1 cellular context compared by ENCODE assay signal in genomic region chr10:133022784-133023115, GRCh38.
TF ChIP-seq lines count a peak whose summit lies in the region.

No MANE protein-coding gene starts in this region.

TF ChIP-seq in IMR-90, 13 proteins besides CTCF, POLR2A, EP300 and RAD21:
- TF ChIP-seq CHD1 (IDR thresholded peaks at IDR 0.05; ENCODE audit: low read depth, low read length) (no peak), FOS (IDR thresholded peaks at IDR 0.05; ENCODE audit: low read depth, low read length) (no peak), NFE2L2 (IDR thresholded peaks at IDR 0.05; ENCODE audit: low read depth, low read length) (no peak), SMC3 (IDR thresholded peaks at IDR 0.05; ENCODE audit: low read depth, low read length) (no peak), MAFK (IDR thresholded peaks at IDR 0.05; ENCODE audit: low read depth, low read length) (no peak), BHLHE40 (IDR thresholded peaks at IDR 0.05; ENCODE audit: low read depth, low read length) (no peak), MAZ (IDR thresholded peaks at IDR 0.05; ENCODE audit: borderline replicate concordance, low read depth, low read length) (no peak), RFX5 (IDR thresholded peaks at IDR 0.05; ENCODE audit: low read depth, low read length) (no peak)
- TF ChIP-seq, protein P1, sequence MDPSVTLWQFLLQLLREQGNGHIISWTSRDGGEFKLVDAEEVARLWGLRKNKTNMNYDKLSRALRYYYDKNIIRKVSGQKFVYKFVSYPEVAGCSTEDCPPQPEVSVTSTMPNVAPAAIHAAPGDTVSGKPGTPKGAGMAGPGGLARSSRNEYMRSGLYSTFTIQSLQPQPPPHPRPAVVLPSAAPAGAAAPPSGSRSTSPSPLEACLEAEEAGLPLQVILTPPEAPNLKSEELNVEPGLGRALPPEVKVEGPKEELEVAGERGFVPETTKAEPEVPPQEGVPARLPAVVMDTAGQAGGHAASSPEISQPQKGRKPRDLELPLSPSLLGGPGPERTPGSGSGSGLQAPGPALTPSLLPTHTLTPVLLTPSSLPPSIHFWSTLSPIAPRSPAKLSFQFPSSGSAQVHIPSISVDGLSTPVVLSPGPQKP (IDR thresholded peaks at IDR 0.05; ENCODE audit: borderline replicate concordance, low read depth, low read length): no peak
- TF ChIP-seq, protein P2, sequence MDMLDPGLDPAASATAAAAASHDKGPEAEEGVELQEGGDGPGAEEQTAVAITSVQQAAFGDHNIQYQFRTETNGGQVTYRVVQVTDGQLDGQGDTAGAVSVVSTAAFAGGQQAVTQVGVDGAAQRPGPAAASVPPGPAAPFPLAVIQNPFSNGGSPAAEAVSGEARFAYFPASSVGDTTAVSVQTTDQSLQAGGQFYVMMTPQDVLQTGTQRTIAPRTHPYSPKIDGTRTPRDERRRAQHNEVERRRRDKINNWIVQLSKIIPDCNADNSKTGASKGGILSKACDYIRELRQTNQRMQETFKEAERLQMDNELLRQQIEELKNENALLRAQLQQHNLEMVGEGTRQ (IDR thresholded peaks at IDR 0.05; ENCODE audit: low read depth, low read length): no peak
